8 cellular contexts compared by ENCODE assay signal in genomic region chr14:75274899-75275569, GRCh38. TPM values are rescaled to one million over a fixed set of nuclear protein-coding genes. Genes with fewer than 3 reads are reported as not detected.
DNase-seq lines count a peak whose midpoint lies in the region; ATAC-seq, FAIRE-seq and TF ChIP-seq lines count a peak whose summit lies in the region.

No MANE protein-coding gene starts in this region.

- TF ChIP-seq POLR2A in vagina (IDR thresholded peaks at IDR 0.05) = no peak

- ATAC-seq in Right ventricle myocardium inferior (no peak), left cardiac atrium (no peak), HG02571 (IDR thresholded peaks at IDR 0.05; ENCODE audit: unreplicated experiment) (no peak)
- ATAC-seq in activated CD4-positive, CD25-positive, alpha-beta regulatory T cell treated with anti-CD3 and anti-CD28 coated beads, Interleukin-2, amount 50 U/mL, for 24 hours = no peak

- peaks cover 5% of the 10 kb centered on the region for H3K36me3 ChIP-seq in bronchial epithelial cell (ENCODE audit: control insufficient read depth, insufficient read depth, low read length)
- H3K36me3 ChIP-seq in vagina = peaks cover 0 to under 1% of the 10 kb centered on the region in 2 donors

- FAIRE-seq in bronchial epithelial cell (lab: Jason Lieb, UNC) = peak; percentile 97

- peaks cover 54% of the 10 kb centered on the region for H3K4me1 ChIP-seq in vagina

- H3K4me3 ChIP-seq in bronchial epithelial cell (ENCODE audit: low read depth, low read length) (no peak overlapping the region), vagina (no peak overlapping the region)

- H3K9me3 ChIP-seq in vagina = no peaks in the 10 kb centered on the region

- intact Hi-C loops in Right ventricle myocardium inferior (cut with DNase I) = loop anchor here (5.0 kb wide), 2 partner anchors 38 to 98 kb away; partner anchors contain the start of gene TMED10
- intact Hi-C loops in left cardiac atrium (cut with DNase I) = loop anchor here in 1 of 2 donors (5.0 kb wide), 1 partner anchor 98 kb away; the partner anchor contains the start of gene TMED10
- intact Hi-C loops in vagina (cut with DNase I) = no loop called here

- peak; percentile 87 for DNase-seq in Right ventricle myocardium inferior (ENCODE audit: missing footprints)
- DNase-seq in left cardiac atrium = no peak
- peak; percentile 71 for DNase-seq in bronchial epithelial cell (ENCODE audit: low read depth)
- peak; percentile 60 for DNase-seq in midbrain (lab: John Stamatoyannopoulos, UW)
- DNase-seq in vagina (ENCODE audit: extremely low spot score in 2 of 2) = no peak
- no peak for DNase-seq in COLO668 (lab: John Stamatoyannopoulos, UW; ENCODE audit: unreplicated experiment)

- no peak for TF ChIP-seq CTCF in bronchial epithelial cell (IDR thresholded peaks at IDR 0.05; ENCODE audit: insufficient read depth, low read length, severe bottlenecking)
- TF ChIP-seq CTCF in vagina (IDR thresholded peaks at IDR 0.05) = no peak

- peak overlapping the region; percentile 99 for H3K27ac ChIP-seq in vagina

- no peaks in the 10 kb centered on the region for H3K27me3 ChIP-seq in bronchial epithelial cell (ENCODE audit: control insufficient read depth, insufficient read depth, low read length)
- H3K27me3 ChIP-seq in vagina = no peaks in the 10 kb centered on the region

RNA-seq across cellular contexts. Expression of gene FOS, which starts 3.6 kb away (rescaled TPM):
- total RNA-seq in Right ventricle myocardium inferior = 9.5 TPM
- 100 to 1,000 TPM in 1 of 2 donors, 10 to 100 TPM in 1; 69.4 to 160 TPM for total RNA-seq in left cardiac atrium
- total RNA-seq in bronchial epithelial cell = 131 and 143 TPM in 2 replicates
- 884 TPM for total RNA-seq in vagina

Comparison
In these comparisons a context has a peak if more than half of its experiments do, and no peak if none do; other contexts are left out.
1. DNase-seq: peak in Right ventricle myocardium inferior (single experiment), bronchial epithelial cell (single experiment) and midbrain (single experiment); none in left cardiac atrium (single experiment), vagina (0 of 2) and COLO668 (single experiment).